10 cellular contexts compared by ENCODE assay signal in genomic region chr1:202210370-202210769, GRCh38. TPM values are rescaled to one million over a fixed set of nuclear protein-coding genes. Genes with fewer than 3 reads are reported as not detected.
DNase-seq lines count a peak whose midpoint lies in the region; ATAC-seq, FAIRE-seq and TF ChIP-seq lines count a peak whose summit lies in the region.
"Had no signal": no experiment of that assay in that cellular context is flagged by ENCODE, and none has a peak within 500 bp of the region (broad histone marks: within the 10 kb centered on the region; RNA-seq: fewer than 3 reads in every experiment).

No MANE protein-coding gene starts in this region.

- H3K27me3 Mint-ChIP-seq in WTC11 (ENCODE audit: low read depth) = peaks cover 11% of the 10 kb centered on the region

- no peak overlapping the region for H3K4me3 Mint-ChIP-seq in WTC11
- H3K4me3 Mint-ChIP-seq: IgD-negative memory B cell had no signal

- CTCF ChIA-PET in WTC11 (lab: Charles Lee) = interaction anchor here (0.6 to 2.6 kb wide), 9 partner anchors 17 to 105 kb away, joined by 3 to 11 read pairs (median 4); partner anchors contain the start of gene LGR6

- no peaks in the 10 kb centered on the region for H3K9me3 Mint-ChIP-seq in WTC11

- peak; percentile 90 for DNase-seq in DMS79 (lab: John Stamatoyannopoulos, UW)
- DNase-seq in NCI-H1417 (lab: John Stamatoyannopoulos, UW) = peak; percentile 63 to 99 (median 83)
- peak; percentile 50 for DNase-seq in WTC11 (ENCODE audit: low spot score)
- peak; percentile 59 for DNase-seq in left kidney (ENCODE audit: low read depth, low spot score)
- no peak for DNase-seq in HCEC 1CT
- no peak for DNase-seq in MV-4-11 (lab: John Stamatoyannopoulos, UW)
- DNase-seq in middle frontal gyrus (ENCODE audit: extremely low spot score, low spot score) = no peak
- no peak for DNase-seq in HTR-8/SVneo (ENCODE audit: insufficient read length, low spot score)
- DNase-seq: stomach had no signal

- FAIRE-seq in HTR-8/SVneo (lab: Jason Lieb, UNC) = no peak

- no peak for TF ChIP-seq CTCF in WTC11 (IDR thresholded peaks at IDR 0.05)

- no peak overlapping the region for H3K27ac Mint-ChIP-seq in WTC11

- H3K36me3 Mint-ChIP-seq in WTC11 = no peaks in the 10 kb centered on the region
- H3K36me3 Mint-ChIP-seq: IgD-negative memory B cell had no signal

- POLR2A ChIA-PET in WTC11 (lab: Charles Lee) = no interaction called here

- peak; percentile 33 for ATAC-seq in WTC11

- peaks cover 9% of the 10 kb centered on the region for H3K4me1 Mint-ChIP-seq in WTC11

TF ChIP-seq in WTC11, 78 proteins besides CTCF, POLR2A, EP300 and RAD21:
- TF ChIP-seq MAX (CRISPR knock-in tag; IDR thresholded peaks at IDR 0.05) (no peak), KAT7 (CRISPR knock-in tag; IDR thresholded peaks at IDR 0.05; ENCODE audit: borderline replicate concordance) (no peak), NFE2L1 (CRISPR knock-in tag; IDR thresholded peaks at IDR 0.05) (no peak), RORB (CRISPR knock-in tag; IDR thresholded peaks at IDR 0.05) (no peak), ZNF281 (CRISPR knock-in tag; IDR thresholded peaks at IDR 0.05) (no peak), ARID4B (CRISPR knock-in tag; IDR thresholded peaks at IDR 0.05; ENCODE audit: borderline replicate concordance) (no peak), ETV6 (CRISPR knock-in tag; IDR thresholded peaks at IDR 0.05) (no peak), CBFB (CRISPR knock-in tag; IDR thresholded peaks at IDR 0.05; ENCODE audit: low read depth) (no peak), ZBTB21 (CRISPR knock-in tag; IDR thresholded peaks at IDR 0.05; ENCODE audit: borderline replicate concordance) (no peak), FOXP1 (CRISPR knock-in tag; IDR thresholded peaks at IDR 0.05; ENCODE audit: borderline replicate concordance) (no peak), E2F1 (CRISPR knock-in tag; IDR thresholded peaks at IDR 0.05) (no peak)

RNA-seq across cellular contexts. Expression of gene LGR6, which starts 16.8 kb away (rescaled TPM):
- 0.78 to 1.1 TPM (median 1.1 TPM) in 3 replicates for total RNA-seq in WTC11 (2021)

RNA-seq across cellular contexts. Expression of gene PTPN7, which starts 50.0 kb away (rescaled TPM):
- total RNA-seq in WTC11 (2021) = 0.98 to 1.1 TPM (median 1.1 TPM) in 3 replicates

Comparison
In these comparisons a context has a peak if more than half of its experiments do, and no peak if none do; other contexts are left out.
1. DNase-seq: peak in DMS79 (single experiment), NCI-H1417 (3 of 3), WTC11 (single experiment) and left kidney (single experiment); none in HCEC 1CT (single experiment), MV-4-11 (single experiment), middle frontal gyrus (single experiment) and HTR-8/SVneo (single experiment).